ENCODE assay signal across 9 cellular contexts in the genomic region with DNA sequence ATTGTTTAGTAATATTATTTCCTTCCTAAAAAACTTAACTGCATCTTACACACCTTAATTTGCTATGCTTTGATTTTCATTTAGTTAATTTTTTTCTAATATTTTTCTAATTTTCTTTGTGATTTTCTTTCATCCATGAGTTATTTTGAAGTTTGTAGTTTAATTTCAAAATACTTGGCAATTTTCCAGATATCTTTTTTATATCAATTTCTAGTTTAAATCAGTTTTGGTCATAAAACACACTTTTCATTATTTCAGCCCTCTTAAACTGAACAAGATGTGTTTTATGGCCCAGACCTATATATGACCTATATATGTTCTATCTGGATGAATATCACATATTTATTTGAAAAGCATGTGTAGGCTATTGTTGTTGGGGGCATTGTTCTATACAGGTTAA.
"Had no signal": no experiment of that assay in that cellular context is flagged by ENCODE, and none has a peak within 500 bp of the region (broad histone marks: within the 10 kb centered on the region; RNA-seq: fewer than 3 reads in every experiment).

No MANE protein-coding gene starts in this region.

- ATAC-seq: HCT116, HepG2 had no signal

- H3K36me3 Mint-ChIP-seq: IgD-negative memory B cell had no signal

- FAIRE-seq: HepG2 had no signal

- H3K4me1 ChIP-seq: HAP-1 had no signal

- H3K36me3 ChIP-seq: HAP-1 had no signal

- H3K4me3 Mint-ChIP-seq: HFFc6, IgD-negative memory B cell had no signal

- H3K27ac Mint-ChIP-seq: HFFc6, IgD-negative memory B cell had no signal

- H3K4me3 ChIP-seq: GM23248, HAP-1 had no signal

- H3K4me1 Mint-ChIP-seq: IgD-negative memory B cell had no signal

- H2AFZ ChIP-seq: GM23248 had no signal

- H3K27ac ChIP-seq: GM23248, HL-60 had no signal

- H3K9me3 ChIP-seq: HAP-1 had no signal

- DNase-seq: GM23248, GOT3, H7, HFFc6 had no signal

- H3K27me3 Mint-ChIP-seq: IgD-negative memory B cell had no signal
